Comparison of ENCODE assay signal across 1 cellular context in genomic region chr3:126472277-126473006, GRCh38.
TF ChIP-seq lines count a peak whose summit lies in the region.

No MANE protein-coding gene starts in this region.

TF ChIP-seq in HEK293, 187 proteins besides CTCF, POLR2A, EP300 and RAD21 (continued from another document and continues in another):
- TF ChIP-seq TSHZ1 (tag by site-specific recombination; IDR thresholded peaks at IDR 0.05; ENCODE audit: borderline replicate concordance) (no peak), ZNF10 (tag by site-specific recombination; IDR thresholded peaks at IDR 0.05) (no peak), ZNF785 (tag by site-specific recombination; IDR thresholded peaks at IDR 0.05) (no peak), ZNF202 (tag by site-specific recombination; IDR thresholded peaks at IDR 0.05; ENCODE audit: borderline replicate concordance) (no peak), ZNF423 (tag by site-specific recombination; IDR thresholded peaks at IDR 0.05) (no peak), ZNF23 (tag by site-specific recombination; IDR thresholded peaks at IDR 0.05; ENCODE audit: borderline replicate concordance) (no peak), ZNF561 (tag by site-specific recombination; IDR thresholded peaks at IDR 0.05; ENCODE audit: borderline replicate concordance) (no peak), ZNF626 (tag by site-specific recombination; IDR thresholded peaks at IDR 0.05) (no peak), PRDM2 (tag by site-specific recombination; IDR thresholded peaks at IDR 0.05; ENCODE audit: borderline replicate concordance) (no peak), OVOL3 (tag by site-specific recombination; IDR thresholded peaks at IDR 0.05) (no peak), TCF7L2 (IDR thresholded peaks at IDR 0.05; ENCODE audit: borderline replicate concordance, low read depth, low read length) (no peak), ZNF654 (tag by site-specific recombination; IDR thresholded peaks at IDR 0.05; ENCODE audit: low read depth) (no peak), BCL11A (tag by site-specific recombination; IDR thresholded peaks at IDR 0.05; ENCODE audit: low read depth) (no peak), SETDB1 (IDR thresholded peaks at IDR 0.05; ENCODE audit: insufficient read length, low read length) (no peak), ZNF48 (tag by site-specific recombination; IDR thresholded peaks at IDR 0.05) (no peak), ZNF558 (tag by site-specific recombination; IDR thresholded peaks at IDR 0.05) (no peak), ZNF548 (tag by site-specific recombination; IDR thresholded peaks at IDR 0.05) (no peak), ZNF350 (tag by site-specific recombination; IDR thresholded peaks at IDR 0.05) (no peak), KLF1 (tag by site-specific recombination; IDR thresholded peaks at IDR 0.05) (peak; percentile 48; the same call in 1 of the 2 replicates), ZNF514 (tag by site-specific recombination; IDR thresholded peaks at IDR 0.05) (no peak), ZNF670 (tag by site-specific recombination; IDR thresholded peaks at IDR 0.05; ENCODE audit: low read depth) (no peak), ZSCAN30 (tag by site-specific recombination; IDR thresholded peaks at IDR 0.05) (no peak), HOXD13 (CRISPR knock-in tag; IDR thresholded peaks at IDR 0.05; ENCODE audit: borderline replicate concordance) (no peak), ZSCAN23 (tag by site-specific recombination; IDR thresholded peaks at IDR 0.05) (no peak), ZBTB26 (tag by site-specific recombination; optimal IDR thresholded peaks at IDR 0.05) (no peak), HOXA7 (CRISPR knock-in tag; IDR thresholded peaks at IDR 0.05; ENCODE audit: borderline replicate concordance) (no peak), ZNF221 (tag by site-specific recombination; IDR thresholded peaks at IDR 0.05; ENCODE audit: borderline replicate concordance) (no peak), ZEB2 (tag by site-specific recombination; IDR thresholded peaks at IDR 0.05) (peak; percentile 75), ZNF701 (tag by site-specific recombination; IDR thresholded peaks at IDR 0.05) (no peak), AEBP2 (tag by site-specific recombination; IDR thresholded peaks at IDR 0.05; ENCODE audit: borderline replicate concordance) (no peak), ZNF274 (IDR thresholded peaks at IDR 0.05; ENCODE audit: low read length) (no peak), ZNF274 (tag by site-specific recombination; IDR thresholded peaks at IDR 0.05; ENCODE audit: borderline replicate concordance) (no peak), ZNF133 (tag by site-specific recombination; IDR thresholded peaks at IDR 0.05) (no peak), ZNF580 (tag by site-specific recombination; IDR thresholded peaks at IDR 0.05) (no peak), GLIS2 (tag by site-specific recombination; IDR thresholded peaks at IDR 0.05) (no peak), ZBTB21 (tag by site-specific recombination; IDR thresholded peaks at IDR 0.05) (no peak), SALL2 (tag by site-specific recombination; IDR thresholded peaks at IDR 0.05; ENCODE audit: borderline replicate concordance) (no peak), ZNF664 (tag by site-specific recombination; IDR thresholded peaks at IDR 0.05) (no peak), ZNF629 (tag by site-specific recombination; IDR thresholded peaks at IDR 0.05) (peak; percentile 55; the same call in 1 of the 2 replicates), ZBTB44 (tag by site-specific recombination; IDR thresholded peaks at IDR 0.05) (peak; percentile 38; the same call in 1 of the 2 replicates), ZNF658 (tag by site-specific recombination; IDR thresholded peaks at IDR 0.05) (no peak), ZNF138 (tag by site-specific recombination; IDR thresholded peaks at IDR 0.05; ENCODE audit: borderline replicate concordance) (no peak), ZNF660 (tag by site-specific recombination; IDR thresholded peaks at IDR 0.05) (peak; percentile 73; the same call in 1 of the 2 replicates), ZNF155 (tag by site-specific recombination; IDR thresholded peaks at IDR 0.05) (no peak), ZNF621 (tag by site-specific recombination; IDR thresholded peaks at IDR 0.05) (no peak), ZNF555 (tag by site-specific recombination; conservative IDR thresholded peaks at IDR 0.05) (no peak), HIC1 (tag by site-specific recombination; IDR thresholded peaks at IDR 0.05) (no peak), ZSCAN5A (tag by site-specific recombination; IDR thresholded peaks at IDR 0.05) (no peak), ZNF169 (tag by site-specific recombination; IDR thresholded peaks at IDR 0.05) (no peak), ZNF585B (tag by site-specific recombination; IDR thresholded peaks at IDR 0.05) (no peak), ZNF214 (tag by site-specific recombination; IDR thresholded peaks at IDR 0.05; ENCODE audit: borderline replicate concordance) (no peak), ZNF391 (tag by site-specific recombination; IDR thresholded peaks at IDR 0.05; ENCODE audit: borderline replicate concordance, low read depth) (no peak)
